In the genomic region with DNA sequence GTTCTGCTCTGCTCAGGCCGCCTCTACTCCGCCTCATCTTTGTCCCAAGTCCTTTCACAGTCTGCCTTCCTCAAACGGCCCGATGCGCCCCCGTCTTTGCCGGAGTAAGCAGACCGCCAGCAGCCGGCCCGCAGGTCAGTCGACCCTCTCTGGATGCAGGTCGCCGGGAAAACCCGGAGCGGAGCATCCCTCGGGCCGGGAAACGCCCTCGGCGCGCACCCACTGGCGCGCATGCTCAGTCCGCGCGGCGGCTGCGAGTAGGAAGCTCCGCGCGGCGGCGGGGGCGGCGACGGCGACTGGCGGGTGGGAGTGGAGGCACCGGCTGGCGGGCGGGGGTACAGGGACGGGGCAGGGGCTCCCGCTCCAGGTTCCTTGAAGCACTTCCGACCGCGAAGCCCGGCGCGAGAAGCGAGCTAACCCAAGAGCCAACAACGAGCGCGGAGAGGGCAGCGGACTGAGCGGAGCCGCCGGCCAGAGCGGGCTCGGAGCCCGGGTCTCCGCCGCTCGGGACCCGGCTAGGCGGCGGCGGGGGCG, we compare ENCODE assay signal across 1 cellular context.
TF ChIP-seq lines count a peak whose summit lies in the region.

LRRC1 (plus strand) TSS at position 286 of the 534 bp plus-strand sequence. CDS start 252 bp downstream, outside the sequence.

TF ChIP-seq in HepG2, 621 proteins besides CTCF, POLR2A, EP300 and RAD21 (continued from another document and continues in another):
- TF ChIP-seq, protein P1, sequence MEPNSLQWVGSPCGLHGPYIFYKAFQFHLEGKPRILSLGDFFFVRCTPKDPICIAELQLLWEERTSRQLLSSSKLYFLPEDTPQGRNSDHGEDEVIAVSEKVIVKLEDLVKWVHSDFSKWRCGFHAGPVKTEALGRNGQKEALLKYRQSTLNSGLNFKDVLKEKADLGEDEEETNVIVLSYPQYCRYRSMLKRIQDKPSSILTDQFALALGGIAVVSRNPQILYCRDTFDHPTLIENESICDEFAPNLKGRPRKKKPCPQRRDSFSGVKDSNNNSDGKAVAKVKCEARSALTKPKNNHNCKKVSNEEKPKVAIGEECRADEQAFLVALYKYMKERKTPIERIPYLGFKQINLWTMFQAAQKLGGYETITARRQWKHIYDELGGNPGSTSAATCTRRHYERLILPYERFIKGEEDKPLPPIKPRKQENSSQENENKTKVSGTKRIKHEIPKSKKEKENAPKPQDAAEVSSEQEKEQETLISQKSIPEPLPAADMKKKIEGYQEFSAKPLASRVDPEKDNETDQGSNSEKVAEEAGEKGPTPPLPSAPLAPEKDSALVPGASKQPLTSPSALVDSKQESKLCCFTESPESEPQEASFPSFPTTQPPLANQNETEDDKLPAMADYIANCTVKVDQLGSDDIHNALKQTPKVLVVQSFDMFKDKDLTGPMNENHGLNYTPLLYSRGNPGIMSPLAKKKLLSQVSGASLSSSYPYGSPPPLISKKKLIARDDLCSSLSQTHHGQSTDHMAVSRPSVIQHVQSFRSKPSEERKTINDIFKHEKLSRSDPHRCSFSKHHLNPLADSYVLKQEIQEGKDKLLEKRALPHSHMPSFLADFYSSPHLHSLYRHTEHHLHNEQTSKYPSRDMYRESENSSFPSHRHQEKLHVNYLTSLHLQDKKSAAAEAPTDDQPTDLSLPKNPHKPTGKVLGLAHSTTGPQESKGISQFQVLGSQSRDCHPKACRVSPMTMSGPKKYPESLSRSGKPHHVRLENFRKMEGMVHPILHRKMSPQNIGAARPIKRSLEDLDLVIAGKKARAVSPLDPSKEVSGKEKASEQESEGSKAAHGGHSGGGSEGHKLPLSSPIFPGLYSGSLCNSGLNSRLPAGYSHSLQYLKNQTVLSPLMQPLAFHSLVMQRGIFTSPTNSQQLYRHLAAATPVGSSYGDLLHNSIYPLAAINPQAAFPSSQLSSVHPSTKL (CRISPR knock-in tag; IDR thresholded peaks at IDR 0.05): peak; percentile 41; the same call in 1 of the 2 replicates
- TF ChIP-seq ZNF674 (CRISPR knock-in tag; IDR thresholded peaks at IDR 0.05; ENCODE audit: low read depth): peak; percentile 38; the same call in 1 of the 2 replicates
- TF ChIP-seq, protein P2, sequence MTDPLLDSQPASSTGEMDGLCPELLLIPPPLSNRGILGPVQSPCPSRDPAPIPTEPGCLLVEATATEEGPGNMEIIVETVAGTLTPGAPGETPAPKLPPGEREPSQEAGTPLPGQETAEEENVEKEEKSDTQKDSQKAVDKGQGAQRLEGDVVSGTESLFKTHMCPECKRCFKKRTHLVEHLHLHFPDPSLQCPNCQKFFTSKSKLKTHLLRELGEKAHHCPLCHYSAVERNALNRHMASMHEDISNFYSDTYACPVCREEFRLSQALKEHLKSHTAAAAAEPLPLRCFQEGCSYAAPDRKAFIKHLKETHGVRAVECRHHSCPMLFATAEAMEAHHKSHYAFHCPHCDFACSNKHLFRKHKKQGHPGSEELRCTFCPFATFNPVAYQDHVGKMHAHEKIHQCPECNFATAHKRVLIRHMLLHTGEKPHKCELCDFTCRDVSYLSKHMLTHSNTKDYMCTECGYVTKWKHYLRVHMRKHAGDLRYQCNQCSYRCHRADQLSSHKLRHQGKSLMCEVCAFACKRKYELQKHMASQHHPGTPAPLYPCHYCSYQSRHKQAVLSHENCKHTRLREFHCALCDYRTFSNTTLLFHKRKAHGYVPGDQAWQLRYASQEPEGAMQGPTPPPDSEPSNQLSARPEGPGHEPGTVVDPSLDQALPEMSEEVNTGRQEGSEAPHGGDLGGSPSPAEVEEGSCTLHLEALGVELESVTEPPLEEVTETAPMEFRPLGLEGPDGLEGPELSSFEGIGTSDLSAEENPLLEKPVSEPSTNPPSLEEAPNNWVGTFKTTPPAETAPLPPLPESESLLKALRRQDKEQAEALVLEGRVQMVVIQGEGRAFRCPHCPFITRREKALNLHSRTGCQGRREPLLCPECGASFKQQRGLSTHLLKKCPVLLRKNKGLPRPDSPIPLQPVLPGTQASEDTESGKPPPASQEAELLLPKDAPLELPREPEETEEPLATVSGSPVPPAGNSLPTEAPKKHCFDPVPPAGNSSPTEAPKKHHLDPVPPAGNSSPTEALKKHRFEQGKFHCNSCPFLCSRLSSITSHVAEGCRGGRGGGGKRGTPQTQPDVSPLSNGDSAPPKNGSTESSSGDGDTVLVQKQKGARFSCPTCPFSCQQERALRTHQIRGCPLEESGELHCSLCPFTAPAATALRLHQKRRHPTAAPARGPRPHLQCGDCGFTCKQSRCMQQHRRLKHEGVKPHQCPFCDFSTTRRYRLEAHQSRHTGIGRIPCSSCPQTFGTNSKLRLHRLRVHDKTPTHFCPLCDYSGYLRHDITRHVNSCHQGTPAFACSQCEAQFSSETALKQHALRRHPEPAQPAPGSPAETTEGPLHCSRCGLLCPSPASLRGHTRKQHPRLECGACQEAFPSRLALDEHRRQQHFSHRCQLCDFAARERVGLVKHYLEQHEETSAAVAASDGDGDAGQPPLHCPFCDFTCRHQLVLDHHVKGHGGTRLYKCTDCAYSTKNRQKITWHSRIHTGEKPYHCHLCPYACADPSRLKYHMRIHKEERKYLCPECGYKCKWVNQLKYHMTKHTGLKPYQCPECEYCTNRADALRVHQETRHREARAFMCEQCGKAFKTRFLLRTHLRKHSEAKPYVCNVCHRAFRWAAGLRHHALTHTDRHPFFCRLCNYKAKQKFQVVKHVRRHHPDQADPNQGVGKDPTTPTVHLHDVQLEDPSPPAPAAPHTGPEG (CRISPR knock-in tag; IDR thresholded peaks at IDR 0.05): no peak; the same call in 1 of the 2 replicates
- TF ChIP-seq ZNF468 (CRISPR knock-in tag; IDR thresholded peaks at IDR 0.05): no peak
- TF ChIP-seq, protein P3, sequence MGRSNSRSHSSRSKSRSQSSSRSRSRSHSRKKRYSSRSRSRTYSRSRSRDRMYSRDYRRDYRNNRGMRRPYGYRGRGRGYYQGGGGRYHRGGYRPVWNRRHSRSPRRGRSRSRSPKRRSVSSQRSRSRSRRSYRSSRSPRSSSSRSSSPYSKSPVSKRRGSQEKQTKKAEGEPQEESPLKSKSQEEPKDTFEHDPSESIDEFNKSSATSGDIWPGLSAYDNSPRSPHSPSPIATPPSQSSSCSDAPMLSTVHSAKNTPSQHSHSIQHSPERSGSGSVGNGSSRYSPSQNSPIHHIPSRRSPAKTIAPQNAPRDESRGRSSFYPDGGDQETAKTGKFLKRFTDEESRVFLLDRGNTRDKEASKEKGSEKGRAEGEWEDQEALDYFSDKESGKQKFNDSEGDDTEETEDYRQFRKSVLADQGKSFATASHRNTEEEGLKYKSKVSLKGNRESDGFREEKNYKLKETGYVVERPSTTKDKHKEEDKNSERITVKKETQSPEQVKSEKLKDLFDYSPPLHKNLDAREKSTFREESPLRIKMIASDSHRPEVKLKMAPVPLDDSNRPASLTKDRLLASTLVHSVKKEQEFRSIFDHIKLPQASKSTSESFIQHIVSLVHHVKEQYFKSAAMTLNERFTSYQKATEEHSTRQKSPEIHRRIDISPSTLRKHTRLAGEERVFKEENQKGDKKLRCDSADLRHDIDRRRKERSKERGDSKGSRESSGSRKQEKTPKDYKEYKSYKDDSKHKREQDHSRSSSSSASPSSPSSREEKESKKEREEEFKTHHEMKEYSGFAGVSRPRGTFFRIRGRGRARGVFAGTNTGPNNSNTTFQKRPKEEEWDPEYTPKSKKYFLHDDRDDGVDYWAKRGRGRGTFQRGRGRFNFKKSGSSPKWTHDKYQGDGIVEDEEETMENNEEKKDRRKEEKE (IDR thresholded peaks at IDR 0.05): no peak
- TF ChIP-seq SRSF4 (IDR thresholded peaks at IDR 0.05; ENCODE audit: low read depth, low read length, poor library complexity, severe bottlenecking): peak; percentile 84
- TF ChIP-seq, protein P4, sequence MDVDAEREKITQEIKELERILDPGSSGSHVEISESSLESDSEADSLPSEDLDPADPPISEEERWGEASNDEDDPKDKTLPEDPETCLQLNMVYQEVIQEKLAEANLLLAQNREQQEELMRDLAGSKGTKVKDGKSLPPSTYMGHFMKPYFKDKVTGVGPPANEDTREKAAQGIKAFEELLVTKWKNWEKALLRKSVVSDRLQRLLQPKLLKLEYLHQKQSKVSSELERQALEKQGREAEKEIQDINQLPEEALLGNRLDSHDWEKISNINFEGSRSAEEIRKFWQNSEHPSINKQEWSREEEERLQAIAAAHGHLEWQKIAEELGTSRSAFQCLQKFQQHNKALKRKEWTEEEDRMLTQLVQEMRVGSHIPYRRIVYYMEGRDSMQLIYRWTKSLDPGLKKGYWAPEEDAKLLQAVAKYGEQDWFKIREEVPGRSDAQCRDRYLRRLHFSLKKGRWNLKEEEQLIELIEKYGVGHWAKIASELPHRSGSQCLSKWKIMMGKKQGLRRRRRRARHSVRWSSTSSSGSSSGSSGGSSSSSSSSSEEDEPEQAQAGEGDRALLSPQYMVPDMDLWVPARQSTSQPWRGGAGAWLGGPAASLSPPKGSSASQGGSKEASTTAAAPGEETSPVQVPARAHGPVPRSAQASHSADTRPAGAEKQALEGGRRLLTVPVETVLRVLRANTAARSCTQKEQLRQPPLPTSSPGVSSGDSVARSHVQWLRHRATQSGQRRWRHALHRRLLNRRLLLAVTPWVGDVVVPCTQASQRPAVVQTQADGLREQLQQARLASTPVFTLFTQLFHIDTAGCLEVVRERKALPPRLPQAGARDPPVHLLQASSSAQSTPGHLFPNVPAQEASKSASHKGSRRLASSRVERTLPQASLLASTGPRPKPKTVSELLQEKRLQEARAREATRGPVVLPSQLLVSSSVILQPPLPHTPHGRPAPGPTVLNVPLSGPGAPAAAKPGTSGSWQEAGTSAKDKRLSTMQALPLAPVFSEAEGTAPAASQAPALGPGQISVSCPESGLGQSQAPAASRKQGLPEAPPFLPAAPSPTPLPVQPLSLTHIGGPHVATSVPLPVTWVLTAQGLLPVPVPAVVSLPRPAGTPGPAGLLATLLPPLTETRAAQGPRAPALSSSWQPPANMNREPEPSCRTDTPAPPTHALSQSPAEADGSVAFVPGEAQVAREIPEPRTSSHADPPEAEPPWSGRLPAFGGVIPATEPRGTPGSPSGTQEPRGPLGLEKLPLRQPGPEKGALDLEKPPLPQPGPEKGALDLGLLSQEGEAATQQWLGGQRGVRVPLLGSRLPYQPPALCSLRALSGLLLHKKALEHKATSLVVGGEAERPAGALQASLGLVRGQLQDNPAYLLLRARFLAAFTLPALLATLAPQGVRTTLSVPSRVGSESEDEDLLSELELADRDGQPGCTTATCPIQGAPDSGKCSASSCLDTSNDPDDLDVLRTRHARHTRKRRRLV (CRISPR knock-in tag; IDR thresholded peaks at IDR 0.05): no peak; the same call in 1 of the 2 replicates
- TF ChIP-seq PHF20 (CRISPR knock-in tag; IDR thresholded peaks at IDR 0.05): peak; percentile 71
- TF ChIP-seq ARNTL (CRISPR knock-in tag; IDR thresholded peaks at IDR 0.05): peak; percentile 35; the same call in 1 of the 2 replicates
- TF ChIP-seq TSC22D2 (CRISPR knock-in tag; IDR thresholded peaks at IDR 0.05; ENCODE audit: borderline replicate concordance): no peak
- TF ChIP-seq RBM22 (optimal IDR thresholded peaks at IDR 0.05; ENCODE audit: low read length): no peak
- TF ChIP-seq NCOA2 (CRISPR knock-in tag; IDR thresholded peaks at IDR 0.05): peak; percentile 33; the same call in 1 of the 2 replicates
- TF ChIP-seq, protein P5, sequence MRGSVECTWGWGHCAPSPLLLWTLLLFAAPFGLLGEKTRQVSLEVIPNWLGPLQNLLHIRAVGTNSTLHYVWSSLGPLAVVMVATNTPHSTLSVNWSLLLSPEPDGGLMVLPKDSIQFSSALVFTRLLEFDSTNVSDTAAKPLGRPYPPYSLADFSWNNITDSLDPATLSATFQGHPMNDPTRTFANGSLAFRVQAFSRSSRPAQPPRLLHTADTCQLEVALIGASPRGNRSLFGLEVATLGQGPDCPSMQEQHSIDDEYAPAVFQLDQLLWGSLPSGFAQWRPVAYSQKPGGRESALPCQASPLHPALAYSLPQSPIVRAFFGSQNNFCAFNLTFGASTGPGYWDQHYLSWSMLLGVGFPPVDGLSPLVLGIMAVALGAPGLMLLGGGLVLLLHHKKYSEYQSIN (CRISPR knock-in tag; IDR thresholded peaks at IDR 0.05; ENCODE audit: borderline replicate concordance): no peak
- TF ChIP-seq JUND (CRISPR knock-in tag; IDR thresholded peaks at IDR 0.05): peak; percentile 43; the same call in 1 of the 2 replicates
- no peak for TF ChIP-seq ZNF362 (CRISPR knock-in tag; IDR thresholded peaks at IDR 0.05; ENCODE audit: borderline replicate concordance)
- TF ChIP-seq, protein P6, sequence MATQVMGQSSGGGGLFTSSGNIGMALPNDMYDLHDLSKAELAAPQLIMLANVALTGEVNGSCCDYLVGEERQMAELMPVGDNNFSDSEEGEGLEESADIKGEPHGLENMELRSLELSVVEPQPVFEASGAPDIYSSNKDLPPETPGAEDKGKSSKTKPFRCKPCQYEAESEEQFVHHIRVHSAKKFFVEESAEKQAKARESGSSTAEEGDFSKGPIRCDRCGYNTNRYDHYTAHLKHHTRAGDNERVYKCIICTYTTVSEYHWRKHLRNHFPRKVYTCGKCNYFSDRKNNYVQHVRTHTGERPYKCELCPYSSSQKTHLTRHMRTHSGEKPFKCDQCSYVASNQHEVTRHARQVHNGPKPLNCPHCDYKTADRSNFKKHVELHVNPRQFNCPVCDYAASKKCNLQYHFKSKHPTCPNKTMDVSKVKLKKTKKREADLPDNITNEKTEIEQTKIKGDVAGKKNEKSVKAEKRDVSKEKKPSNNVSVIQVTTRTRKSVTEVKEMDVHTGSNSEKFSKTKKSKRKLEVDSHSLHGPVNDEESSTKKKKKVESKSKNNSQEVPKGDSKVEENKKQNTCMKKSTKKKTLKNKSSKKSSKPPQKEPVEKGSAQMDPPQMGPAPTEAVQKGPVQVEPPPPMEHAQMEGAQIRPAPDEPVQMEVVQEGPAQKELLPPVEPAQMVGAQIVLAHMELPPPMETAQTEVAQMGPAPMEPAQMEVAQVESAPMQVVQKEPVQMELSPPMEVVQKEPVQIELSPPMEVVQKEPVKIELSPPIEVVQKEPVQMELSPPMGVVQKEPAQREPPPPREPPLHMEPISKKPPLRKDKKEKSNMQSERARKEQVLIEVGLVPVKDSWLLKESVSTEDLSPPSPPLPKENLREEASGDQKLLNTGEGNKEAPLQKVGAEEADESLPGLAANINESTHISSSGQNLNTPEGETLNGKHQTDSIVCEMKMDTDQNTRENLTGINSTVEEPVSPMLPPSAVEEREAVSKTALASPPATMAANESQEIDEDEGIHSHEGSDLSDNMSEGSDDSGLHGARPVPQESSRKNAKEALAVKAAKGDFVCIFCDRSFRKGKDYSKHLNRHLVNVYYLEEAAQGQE (IDR thresholded peaks at IDR 0.05; ENCODE audit: borderline replicate concordance in 1 of 2, low read depth in 1 of 2, low read length in 2 of 2): peak in 1 of 2 experiments; percentile 66; a peak in 1 of 4 replicates
- TF ChIP-seq CEBPB (IDR thresholded peaks at IDR 0.05; ENCODE audit: borderline replicate concordance, low read depth, low read length): no peak
